In the genomic region with DNA sequence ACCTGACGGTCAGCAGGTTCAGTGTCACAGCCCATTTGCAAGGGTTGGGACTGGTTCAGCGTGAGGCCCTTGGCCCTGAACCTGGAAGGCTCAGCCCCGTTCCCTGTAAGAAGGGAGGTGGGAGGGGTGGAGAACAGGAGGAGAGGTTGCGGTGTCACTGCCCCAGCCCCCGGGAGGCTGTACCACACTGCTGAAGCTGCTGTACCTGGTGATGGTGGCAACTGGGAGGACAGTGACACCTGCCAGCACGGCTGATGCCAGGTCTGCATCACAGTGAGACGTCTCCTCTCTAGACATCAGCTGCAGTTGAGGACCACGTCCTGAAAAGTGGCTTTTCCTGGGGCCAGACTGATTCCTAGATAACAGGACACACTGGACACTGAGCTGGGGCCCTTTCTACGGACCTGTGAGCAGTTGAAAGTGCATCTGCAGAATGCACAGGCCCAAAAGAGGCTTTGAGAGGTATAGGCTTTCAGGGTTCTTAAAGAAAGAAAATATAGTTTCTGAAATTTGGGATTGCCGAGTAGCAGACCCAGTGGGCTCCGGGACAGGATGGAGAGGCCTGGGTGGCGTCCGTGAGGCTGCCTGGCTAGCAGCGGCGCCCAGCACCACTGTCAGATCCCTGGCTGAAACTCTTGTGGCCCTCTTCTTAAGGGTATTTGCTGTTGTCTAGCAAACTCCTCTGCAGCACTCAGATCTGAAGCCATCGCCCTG, we compare ENCODE assay signal across 12 cellular contexts. TPM values are rescaled to one million over a fixed set of nuclear protein-coding genes. Genes with fewer than 3 reads are reported as not detected.
DNase-seq lines count a peak whose midpoint lies in the region; ATAC-seq and TF ChIP-seq lines count a peak whose summit lies in the region.
"Had no signal": no experiment of that assay in that cellular context is flagged by ENCODE, and none has a peak within 500 bp of the region (broad histone marks: within the 10 kb centered on the region; RNA-seq: fewer than 3 reads in every experiment).

No MANE protein-coding gene starts in this region.

- no peak overlapping the region for H3K4me3 Mint-ChIP-seq in stimulated activated memory B cell treated with anti-CD40 and anti-IgM and Interleukin-4, amounts not matched to agents 10 μg/mL and 1 μg/mL and 100 μg/mL, for 72 hours
- H3K4me3 Mint-ChIP-seq in stimulated activated effector memory CD8-positive, alpha-beta T cell treated with anti-CD3 and anti-CD28 coated beads, Interleukin-12 subunit alpha, Interleukin-12 subunit beta, amount 100 ng/mL, for 72 hours = no peak overlapping the region
- H3K4me3 Mint-ChIP-seq: stimulated activated naive CD8-positive, alpha-beta T cell treated with anti-CD3 and anti-CD28 coated beads, Interleukin-15, Interleukin-2, amounts not matched to agents 100 ng/mL and 50 ng/mL, for 24 hours had no signal

- no peak for TF ChIP-seq CTCF in adrenal gland (IDR thresholded peaks at IDR 0.05)
- no peak for TF ChIP-seq CTCF in lower lobe of right lung (IDR thresholded peaks at IDR 0.05)

- H3K9me3 ChIP-seq in adrenal gland (replicated peaks in 1 of 3) = no peaks in the 10 kb centered on the region
- no peaks in the 10 kb centered on the region for H3K9me3 ChIP-seq in lower lobe of right lung
- H3K9me3 ChIP-seq: Peyer's patch had no signal

- H3K27me3 ChIP-seq in H7 (ENCODE audit: control insufficient read depth, insufficient read depth, low read length) = no peaks in the 10 kb centered on the region
- no peaks in the 10 kb centered on the region for H3K27me3 ChIP-seq in adrenal gland
- no peaks in the 10 kb centered on the region for H3K27me3 ChIP-seq in lower lobe of right lung (ENCODE audit: low read depth)
- H3K27me3 ChIP-seq: Peyer's patch had no signal

- no peak for ATAC-seq in lower lobe of right lung
- ATAC-seq in stimulated activated memory B cell treated with anti-CD40 and anti-IgM and Interleukin-4, amounts not matched to agents 10 μg/mL and 1 μg/mL and 100 μg/mL, for 72 hours = no peak
- no peak for ATAC-seq in HG02938 (IDR thresholded peaks at IDR 0.05; ENCODE audit: unreplicated experiment)
- ATAC-seq in GM19463 (IDR thresholded peaks at IDR 0.05; ENCODE audit: unreplicated experiment) = no peak
- ATAC-seq in stimulated activated effector memory CD8-positive, alpha-beta T cell treated with anti-CD3 and anti-CD28 coated beads, Interleukin-12 subunit alpha, Interleukin-12 subunit beta, amount 100 ng/mL, for 72 hours = no peak

- intact Hi-C loops in adrenal gland (cut with DNase I) (no loop called here), lower lobe of right lung (cut with DNase I) (no loop called here)

- H3K4me3 ChIP-seq in H7 (ENCODE audit: insufficient read depth, low read depth, low read length) (no peak overlapping the region), adrenal gland (no peak overlapping the region), lower lobe of right lung (no peak overlapping the region)
- H3K4me3 ChIP-seq: Peyer's patch had no signal

- H3K9me3 Mint-ChIP-seq in stimulated activated memory B cell treated with anti-CD40 and anti-IgM and Interleukin-4, amounts not matched to agents 10 μg/mL and 1 μg/mL and 100 μg/mL, for 72 hours = no peaks in the 10 kb centered on the region
- H3K9me3 Mint-ChIP-seq in stimulated activated effector memory CD8-positive, alpha-beta T cell treated with anti-CD3 and anti-CD28 coated beads, Interleukin-12 subunit alpha, Interleukin-12 subunit beta, amount 100 ng/mL, for 72 hours = no peaks in the 10 kb centered on the region
- H3K9me3 Mint-ChIP-seq: IgD-negative memory B cell; stimulated activated naive CD8-positive, alpha-beta T cell treated with anti-CD3 and anti-CD28 coated beads, Interleukin-15, Interleukin-2, amounts not matched to agents 100 ng/mL and 50 ng/mL, for 24 hours had no signal

- H3K27ac Mint-ChIP-seq in stimulated activated memory B cell treated with anti-CD40 and anti-IgM and Interleukin-4, amounts not matched to agents 10 μg/mL and 1 μg/mL and 100 μg/mL, for 72 hours = peak overlapping the region; percentile 81
- no peak overlapping the region for H3K27ac Mint-ChIP-seq in stimulated activated effector memory CD8-positive, alpha-beta T cell treated with anti-CD3 and anti-CD28 coated beads, Interleukin-12 subunit alpha, Interleukin-12 subunit beta, amount 100 ng/mL, for 72 hours
- H3K27ac Mint-ChIP-seq: stimulated activated naive CD8-positive, alpha-beta T cell treated with anti-CD3 and anti-CD28 coated beads, Interleukin-15, Interleukin-2, amounts not matched to agents 100 ng/mL and 50 ng/mL, for 24 hours had no signal

- peaks cover 2% of the 10 kb centered on the region for H3K36me3 ChIP-seq in H7 (replicated peaks; ENCODE audit: control insufficient read depth, insufficient read depth, low read length)
- peaks cover 0 to 51% of the 10 kb centered on the region in 2 donors for H3K36me3 ChIP-seq in adrenal gland (replicated peaks in 1 of 2)
- H3K36me3 ChIP-seq in lower lobe of right lung = peaks cover 51% of the 10 kb centered on the region

- peaks cover 26 to 31% of the 10 kb centered on the region in 2 donors for H3K4me1 ChIP-seq in adrenal gland (replicated peaks in 1 of 2)
- peaks cover 40% of the 10 kb centered on the region for H3K4me1 ChIP-seq in lower lobe of right lung

- H3K27ac ChIP-seq in adrenal gland (peak overlapping the region in 2 of 5 donors; percentile 38 to 52), lower lobe of right lung (peak overlapping the region; percentile 9)

- peaks cover 16% of the 10 kb centered on the region for H3K4me1 Mint-ChIP-seq in stimulated activated memory B cell treated with anti-CD40 and anti-IgM and Interleukin-4, amounts not matched to agents 10 μg/mL and 1 μg/mL and 100 μg/mL, for 72 hours
- H3K4me1 Mint-ChIP-seq in stimulated activated effector memory CD8-positive, alpha-beta T cell treated with anti-CD3 and anti-CD28 coated beads, Interleukin-12 subunit alpha, Interleukin-12 subunit beta, amount 100 ng/mL, for 72 hours = peaks cover 16% of the 10 kb centered on the region

- TF ChIP-seq POLR2A in adrenal gland (IDR thresholded peaks at IDR 0.05) = peak in 1 of 2 donors; percentile 3

- DNase-seq in H7 (peak; percentile 35), adrenal gland (peak in 5 of 7 donors; percentile 12 to 56 (median 36)), lower lobe of right lung (no peak)
- DNase-seq in stimulated activated effector memory CD8-positive, alpha-beta T cell treated with anti-CD3 and anti-CD28 coated beads, Interleukin-12 subunit alpha, Interleukin-12 subunit beta, amount 100 ng/mL, for 72 hours (ENCODE audit: low spot score in 2 of 2) = no peak
- DNase-seq: activated naive CD4-positive, alpha-beta T cell treated with Interleukin-2 at 50 U/mL for 16 hours; COR-L47 had no signal

- H3K27me3 Mint-ChIP-seq in stimulated activated memory B cell treated with anti-CD40 and anti-IgM and Interleukin-4, amounts not matched to agents 10 μg/mL and 1 μg/mL and 100 μg/mL, for 72 hours = no peaks in the 10 kb centered on the region
- H3K27me3 Mint-ChIP-seq: IgD-negative memory B cell; stimulated activated naive CD8-positive, alpha-beta T cell treated with anti-CD3 and anti-CD28 coated beads, Interleukin-15, Interleukin-2, amounts not matched to agents 100 ng/mL and 50 ng/mL, for 24 hours had no signal

- peaks cover 42% of the 10 kb centered on the region for H3K36me3 Mint-ChIP-seq in stimulated activated memory B cell treated with anti-CD40 and anti-IgM and Interleukin-4, amounts not matched to agents 10 μg/mL and 1 μg/mL and 100 μg/mL, for 72 hours
- H3K36me3 Mint-ChIP-seq in stimulated activated effector memory CD8-positive, alpha-beta T cell treated with anti-CD3 and anti-CD28 coated beads, Interleukin-12 subunit alpha, Interleukin-12 subunit beta, amount 100 ng/mL, for 72 hours = peaks cover 20% of the 10 kb centered on the region

- 79 to 90% (median 87%) methylated on average over 11 to 16 of the region's 16 CpGs for WGBS in adrenal gland, 4 donors

RNA-seq across cellular contexts. Expression of a gene that starts 47.7 kb away (rescaled TPM):
- 35.8 and 52.5 TPM in 2 replicates for total RNA-seq in H7 (2014; rRNA removed; shearing (Covaris generic))
- total RNA-seq in adrenal gland (100 to 1,000 TPM in 7 of 8 donors, 10 to 100 TPM in 1; 30.1 to 990 (median 609) TPM), lower lobe of right lung (45.0 TPM)
- polyA plus RNA-seq in adrenal gland = 100 to 1,000 TPM in 2 of 3 donors, 10 to 100 TPM in 1; 33.8 to 453 (median 261) TPM

Comparison
In these comparisons a context has a peak if more than half of its experiments do, and no peak if none do; other contexts are left out.
1. DNase-seq: peak in H7 (single experiment) and adrenal gland (5 of 7); none in lower lobe of right lung (single experiment) and stimulated activated effector memory CD8-positive, alpha-beta T cell treated with anti-CD3 and anti-CD28 coated beads, Interleukin-12 subunit alpha, Interleukin-12 subunit beta, amount 100 ng/mL, for 72 hours (0 of 2).